In the genomic region with DNA sequence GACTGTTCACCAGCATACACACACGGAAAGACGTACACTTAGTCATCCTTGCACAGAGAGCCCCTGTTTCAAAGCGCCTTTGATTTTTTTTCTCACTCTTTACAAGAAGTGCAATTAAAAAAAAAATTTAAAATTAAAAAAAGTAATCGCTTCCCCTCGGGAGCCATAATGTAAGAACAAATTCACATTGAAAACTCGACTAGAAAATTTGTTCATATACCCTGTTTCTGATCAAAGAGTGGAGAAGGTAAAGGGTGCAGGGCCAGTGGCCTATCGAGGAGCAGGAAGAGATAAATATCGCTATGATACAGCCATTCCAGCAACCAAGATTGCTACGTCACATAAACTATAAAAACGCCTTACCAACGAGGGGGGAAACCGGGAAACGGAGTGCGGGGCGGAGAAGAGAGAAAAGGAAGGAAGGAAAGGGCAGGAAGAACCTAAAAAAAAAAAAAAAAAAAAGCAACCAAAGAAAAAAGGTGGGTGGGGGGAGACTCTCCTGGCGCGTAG, we compare ENCODE assay signal across 14 cellular contexts. TPM values are rescaled to one million over a fixed set of nuclear protein-coding genes. Genes with fewer than 3 reads are reported as not detected.
DNase-seq lines count a peak whose midpoint lies in the region; ATAC-seq, FAIRE-seq and TF ChIP-seq lines count a peak whose summit lies in the region.
"Had no signal": no experiment of that assay in that cellular context is flagged by ENCODE, and none has a peak within 500 bp of the region (broad histone marks: within the 10 kb centered on the region; RNA-seq: fewer than 3 reads in every experiment).

No MANE protein-coding gene starts in this region.

- H2BK12ac ChIP-seq in H1 (ENCODE audit: low read depth, low read length): no peak overlapping the region

- no peak for TF ChIP-seq POLR2A in H1 (IDR thresholded peaks at IDR 0.05; ENCODE audit: control extremely low read depth in 1 of 2, low read depth in 2 of 2, low read length in 2 of 2)

- 11% methylated on average over 17 of the region's 17 CpGs; no CpG with 5 or more reads in 1 of the 2 experiments for WGBS in H1 (ENCODE audit: extremely low coverage in 1 of 2, insufficient coverage in 1 of 2, insufficient read length in 1 of 2, insufficient replicate concordance in 2 of 2, low coverage in 1 of 2, low lambda C conversion rate in 2 of 2, missing lambda C conversion rate in 1 of 2), 2 experiments

- H3K27me3 Mint-ChIP-seq in WTC11 (ENCODE audit: low read depth): peaks cover 100% of the 10 kb centered on the region

- no peaks in the 10 kb centered on the region for H3K9me3 Mint-ChIP-seq in WTC11
- H3K9me3 Mint-ChIP-seq: T-helper 1 cell treated with Interleukin-12 subunit alpha and Interleukin-12 subunit beta and Interleukin-4 antibody, amounts not matched to agents 30 μg/mL and 1 μg/mL, for 36 hours had no signal

- peak overlapping the region; percentile 54 to 65; a peak in 2 of 4 replicates for H3K4me2 ChIP-seq in H1 (ENCODE audit: insufficient read depth in 1 of 2, low read depth in 2 of 2, low read length in 2 of 2)

- no peak for TF ChIP-seq EP300 in H1 (IDR thresholded peaks at IDR 0.05; ENCODE audit: borderline replicate concordance in 1 of 2, low read depth in 2 of 2, low read length in 2 of 2)

- POLR2A ChIA-PET in WTC11 (lab: Charles Lee) (no interaction called here), H1 (lab: Charles Lee; ENCODE audit: partially characterized antibody) (no interaction called here)

- CTCF ChIA-PET in WTC11 (lab: Charles Lee) (interaction anchor here (1.9 kb wide), 1 partner anchor 68 kb away, joined by 4 read pairs; no protein-coding TSS in a partner anchor), H1 (lab: Charles Lee; ENCODE audit: partially characterized antibody) (interaction anchor here (1.4 to 4.1 kb wide), 3 partner anchors 12 to 43 kb away, joined by 6 to 14 read pairs (median 13); a partner anchor contains a TSS)

- no peak overlapping the region for H3K14ac ChIP-seq in H1 (ENCODE audit: insufficient read length)

- H3K56ac ChIP-seq in H1 (replicated peaks; ENCODE audit: insufficient read length, low read depth, low read length): no peak overlapping the region

- H3K9ac ChIP-seq in H1 (replicated peaks in 1 of 4; ENCODE audit: extremely low read depth in 1 of 4, low read depth in 3 of 4, low read length in 3 of 4): no peak overlapping the region

- H3K27me3 ChIP-seq in H1 (replicated peaks in 1 of 4; ENCODE audit: control insufficient read depth in 3 of 4, extremely low read depth in 1 of 4, insufficient read depth in 3 of 4, low read length in 3 of 4) (peaks cover 97 to 100% (median 99%) of the 10 kb centered on the region in 4 experiments), thoracic aorta (replicated peaks; ENCODE audit: insufficient read depth) (no peaks in the 10 kb centered on the region)

- H4K5ac ChIP-seq in H1 (ENCODE audit: insufficient read length, low read depth, low read length): no peak overlapping the region

- H3K4me1 ChIP-seq in H1 (replicated peaks in 1 of 4; ENCODE audit: control insufficient read depth in 3 of 4, insufficient read depth in 4 of 4, low read length in 3 of 4): peaks cover 0 to 15% (median 7%) of the 10 kb centered on the region in 4 experiments; a peak in 5 of 7 replicates
- H3K4me1 ChIP-seq in mucosa of descending colon (ENCODE audit: low read depth): peaks cover 38% of the 10 kb centered on the region
- H3K4me1 ChIP-seq in thoracic aorta (ENCODE audit: control insufficient read depth in 1 of 2, low read depth in 2 of 2): peaks cover 32 to 78% of the 10 kb centered on the region in 2 donors

- H3K18ac ChIP-seq in H1 (ENCODE audit: extremely low read depth, low read length): no peak overlapping the region; the same call in 1 of the 2 replicates

- no peak overlapping the region for H2AFZ ChIP-seq in H1 (ENCODE audit: low read length)

- H4K8ac ChIP-seq in H1 (ENCODE audit: extremely low read depth, insufficient read depth, low read length): no peak overlapping the region

- no peak overlapping the region for H2AK5ac ChIP-seq in H1 (ENCODE audit: low read depth, low read length)

- no peak overlapping the region for H3K27ac ChIP-seq in H1 (ENCODE audit: low read depth, low read length)
- peak overlapping the region; percentile 87 to 96 for H3K27ac ChIP-seq in thoracic aorta

- H3K27ac Mint-ChIP-seq in WTC11: no peak overlapping the region
- H3K27ac Mint-ChIP-seq: T-helper 1 cell treated with Interleukin-12 subunit alpha and Interleukin-12 subunit beta and Interleukin-4 antibody, amounts not matched to agents 30 μg/mL and 1 μg/mL, for 36 hours had no signal

- H3K4me3 ChIP-seq in H1 (ENCODE audit: extremely low read depth in 1 of 4, insufficient read depth in 2 of 4, low read depth in 3 of 4, low read length in 4 of 4) (no peak overlapping the region), mucosa of descending colon (no peak overlapping the region), thoracic aorta (peak overlapping the region; percentile 99)

- no peak overlapping the region for H3K23ac ChIP-seq in H1 (ENCODE audit: insufficient read length)

- H3K9me3 ChIP-seq in H1 (ENCODE audit: insufficient read depth in 2 of 2, low read depth in 1 of 2, low read length in 1 of 2): no peaks in the 10 kb centered on the region
- no peaks in the 10 kb centered on the region for H3K9me3 ChIP-seq in mucosa of descending colon
- H3K9me3 ChIP-seq in thoracic aorta: no peaks in the 10 kb centered on the region

- no peak for TF ChIP-seq CTCF in WTC11 (IDR thresholded peaks at IDR 0.05)
- no peak for TF ChIP-seq CTCF in H1 (IDR thresholded peaks at IDR 0.05; ENCODE audit: control extremely low read depth in 1 of 3, insufficient read depth in 1 of 3, low read depth in 1 of 3, low read length in 3 of 3)
- no peak for TF ChIP-seq CTCF in mucosa of descending colon (IDR thresholded peaks at IDR 0.05)
- TF ChIP-seq CTCF in thoracic aorta (IDR thresholded peaks at IDR 0.05): no peak

- peak overlapping the region; percentile 43 for H3K4me3 Mint-ChIP-seq in WTC11
- H3K4me3 Mint-ChIP-seq: T-helper 1 cell treated with Interleukin-12 subunit alpha and Interleukin-12 subunit beta and Interleukin-4 antibody, amounts not matched to agents 30 μg/mL and 1 μg/mL, for 36 hours had no signal

- no peak for FAIRE-seq in H1 (lab: Jason Lieb, UNC)

- no peaks in the 10 kb centered on the region for H3K23me2 ChIP-seq in H1 (ENCODE audit: low read depth, low read length)

- H3K36me3 Mint-ChIP-seq in WTC11: no peaks in the 10 kb centered on the region; the same call in 1 of the 2 replicates

- no peak overlapping the region for H2BK15ac ChIP-seq in H1 (ENCODE audit: low read length)

- H3K79me2 ChIP-seq in H1 (ENCODE audit: control insufficient read depth in 1 of 2, insufficient read depth in 2 of 2, low read length in 2 of 2): no peaks in the 10 kb centered on the region

- no peak overlapping the region for H4K91ac ChIP-seq in H1 (replicated peaks; ENCODE audit: insufficient read length, low read length)

- H3K4me1 Mint-ChIP-seq in WTC11: peaks cover 27% of the 10 kb centered on the region

- ATAC-seq in WTC11 (no peak), mucosa of descending colon (peak; percentile 30), thoracic aorta (ENCODE audit: insufficient number of reproducible peaks, low FRiP score, low read depth) (no peak), HG03571 (IDR thresholded peaks at IDR 0.05; ENCODE audit: unreplicated experiment) (no peak)

- no peak overlapping the region for H2BK120ac ChIP-seq in H1 (replicated peaks; ENCODE audit: low read depth, low read length)

- H4K20me1 ChIP-seq in H1 (replicated peaks in 1 of 2; ENCODE audit: control insufficient read depth in 1 of 2, insufficient read depth in 2 of 2, low read length in 2 of 2): peaks cover 22 to 34% of the 10 kb centered on the region in 2 experiments

- peaks cover 0 to 8% (median 0%) of the 10 kb centered on the region in 4 experiments; a peak in 2 of 8 replicates for H3K36me3 ChIP-seq in H1 (ENCODE audit: control insufficient read depth in 2 of 4, insufficient read depth in 4 of 4, low read length in 3 of 4)
- H3K36me3 ChIP-seq in mucosa of descending colon (ENCODE audit: low read depth): no peaks in the 10 kb centered on the region
- H3K36me3 ChIP-seq in thoracic aorta: no peaks in the 10 kb centered on the region

- DNase-seq in WTC11 (ENCODE audit: low spot score) (no peak), H1 (ENCODE audit: low read depth in 1 of 2, low spot score in 2 of 2) (no peak), mucosa of descending colon (peak in 1 of 3 donors; percentile 62), thoracic aorta (ENCODE audit: low spot score) (no peak), NCI-H2029 (lab: John Stamatoyannopoulos, UW) (no peak), A172 (ENCODE audit: low spot score) (no peak), NCI-H2171 (lab: John Stamatoyannopoulos, UW) (no peak)
- DNase-seq: activated CD4-positive, alpha-beta T cell treated with anti-CD3 and anti-CD28 coated beads, Interleukin-2, amount 50 U/mL, for 48 hours; C1 segment of cervical spinal cord; hippocampal formation; OCI-M1; stimulated activated CD4-positive, alpha-beta T cell treated with anti-CD3 and anti-CD28 coated beads, Interleukin-12 subunit alpha, Interleukin-12 subunit beta, amount 100 ng/mL, for 4 hours had no signal

- H3K79me1 ChIP-seq in H1 (ENCODE audit: low read depth, low read length): no peaks in the 10 kb centered on the region

- no peak overlapping the region for H2BK5ac ChIP-seq in H1 (ENCODE audit: low read depth, low read length)

- intact Hi-C loops in mucosa of descending colon (cut with DNase I, micrococcal nuclease): no loop called here

- TF ChIP-seq RAD21 in H1 (IDR thresholded peaks at IDR 0.05 in 1 of 2, conservative IDR thresholded peaks at IDR 0.05 in 1 of 2; ENCODE audit: low read depth in 2 of 2, low read length in 2 of 2): no peak

- no peak overlapping the region for H2BK20ac ChIP-seq in H1 (ENCODE audit: low read length)

- H3K4ac ChIP-seq in H1 (replicated peaks; ENCODE audit: insufficient read length, low read depth, low read length): no peak overlapping the region

RNA-seq across cellular contexts. Expression of a gene that starts 5.0 kb away (rescaled TPM):
- total RNA-seq in WTC11 (2021): not detected in 3 replicates
- not detected in 2 replicates for total RNA-seq in H1 (2021; fragmentation: NEBNext Ultra II Directional; extraction: Animal tissue kit (Norgen Biotek cat#: 25700))
- not detected in 2 replicates for polyA plus RNA-seq in H1 (2011; rRNA removed)
- not detected for polyA plus RNA-seq in H1 (2011; cell fraction: cytosol; rRNA removed)
- not detected for polyA plus RNA-seq in H1 (2011; cell fraction: nucleus; rRNA removed)
- not detected in 4 replicates for polyA plus RNA-seq in H1 (2012, experiment 1 of 2)
- polyA plus RNA-seq in H1 (2012, experiment 2 of 2): not detected
- polyA plus RNA-seq in H1 (2013, experiment 1 of 2): not detected
- not detected for polyA plus RNA-seq in H1 (2013, experiment 2 of 2)
- polyA minus RNA-seq in H1 (2011; rRNA and poly(A)+ RNA removed): not detected in 2 replicates
- not detected for polyA minus RNA-seq in H1 (2011; cell fraction: cytosol; rRNA and poly(A)+ RNA removed)
- polyA minus RNA-seq in H1 (2011; cell fraction: nucleus; rRNA and poly(A)+ RNA removed): not detected
- 1 to 10 TPM; 3.2 to 4.3 (median 3.3) TPM for total RNA-seq in mucosa of descending colon
- total RNA-seq in thoracic aorta: 1 to 10 TPM; 3.4 to 4.6 TPM
- 0.17 TPM in 1 of 2 replicates, not detected in the other for total RNA-seq in A172 (2014; rRNA removed; shearing (Covaris generic))

RNA-seq across cellular contexts. Expression of a gene that starts 11.6 kb away (rescaled TPM):
- total RNA-seq in WTC11 (2021) (not detected in 3 replicates), mucosa of descending colon (1 to 10 TPM; 1.5 to 2.7 (median 2.1) TPM), thoracic aorta (1 to 10 TPM in 1 of 2 donors, not detected in 1; 3.1 TPM)
- total RNA-seq in H1 (2021; fragmentation: NEBNext Ultra II Directional; extraction: Animal tissue kit (Norgen Biotek cat#: 25700)): not detected in 2 replicates
- not detected in 2 replicates for polyA plus RNA-seq in H1 (2011; rRNA removed)
- polyA plus RNA-seq in H1 (2011; cell fraction: cytosol; rRNA removed): not detected
- polyA plus RNA-seq in H1 (2011; cell fraction: nucleus; rRNA removed): not detected
- polyA plus RNA-seq in H1 (2012, experiment 1 of 2): not detected in 4 replicates
- not detected for polyA plus RNA-seq in H1 (2012, experiment 2 of 2)
- polyA plus RNA-seq in H1 (2013, experiment 1 of 2): not detected
- polyA plus RNA-seq in H1 (2013, experiment 2 of 2): 0.06 TPM
- not detected in 2 replicates for polyA minus RNA-seq in H1 (2011; rRNA and poly(A)+ RNA removed)
- polyA minus RNA-seq in H1 (2011; cell fraction: cytosol; rRNA and poly(A)+ RNA removed): not detected
- polyA minus RNA-seq in H1 (2011; cell fraction: nucleus; rRNA and poly(A)+ RNA removed): not detected
- 0.34 TPM in 1 of 2 replicates, not detected in the other for total RNA-seq in A172 (2014; rRNA removed; shearing (Covaris generic))

RNA-seq across cellular contexts. Expression of a gene that starts 23.1 kb away (rescaled TPM):
- total RNA-seq in WTC11 (2021): not detected in 3 replicates
- total RNA-seq in H1 (2021; fragmentation: NEBNext Ultra II Directional; extraction: Animal tissue kit (Norgen Biotek cat#: 25700)): not detected in 2 replicates
- not detected in 2 replicates for polyA plus RNA-seq in H1 (2011; rRNA removed)
- not detected for polyA plus RNA-seq in H1 (2011; cell fraction: cytosol; rRNA removed)
- not detected for polyA plus RNA-seq in H1 (2011; cell fraction: nucleus; rRNA removed)
- not detected in 4 replicates for polyA plus RNA-seq in H1 (2012, experiment 1 of 2)
- not detected for polyA plus RNA-seq in H1 (2012, experiment 2 of 2)
- not detected for polyA plus RNA-seq in H1 (2013, experiment 1 of 2)
- polyA plus RNA-seq in H1 (2013, experiment 2 of 2): not detected
- not detected in 2 replicates for polyA minus RNA-seq in H1 (2011; rRNA and poly(A)+ RNA removed)
- polyA minus RNA-seq in H1 (2011; cell fraction: cytosol; rRNA and poly(A)+ RNA removed): not detected
- not detected for polyA minus RNA-seq in H1 (2011; cell fraction: nucleus; rRNA and poly(A)+ RNA removed)
- total RNA-seq in mucosa of descending colon: 1 to 10 TPM; 5.9 to 9.5 (median 8.3) TPM
- total RNA-seq in thoracic aorta: 1 to 10 TPM; 3.7 to 6.1 TPM
- 2.0 and 3.4 TPM in 2 replicates for total RNA-seq in A172 (2014; rRNA removed; shearing (Covaris generic))

RNA-seq across cellular contexts. Expression of a gene that starts 36.0 kb away (rescaled TPM):
- total RNA-seq in WTC11 (2021) (0.14 TPM in 1 of 3 replicates, not detected in the others), mucosa of descending colon (10 to 100 TPM; 16.1 to 26.6 (median 23.8) TPM), thoracic aorta (1 to 10 TPM in 1 of 2 donors, under 1 TPM in 1; 0.35 to 1.2 TPM)
- total RNA-seq in H1 (2021; fragmentation: NEBNext Ultra II Directional; extraction: Animal tissue kit (Norgen Biotek cat#: 25700)): not detected in 2 replicates
- not detected in 2 replicates for polyA plus RNA-seq in H1 (2011; rRNA removed)
- polyA plus RNA-seq in H1 (2011; cell fraction: cytosol; rRNA removed): not detected
- polyA plus RNA-seq in H1 (2011; cell fraction: nucleus; rRNA removed): not detected
- not detected in 4 replicates for polyA plus RNA-seq in H1 (2012, experiment 1 of 2)
- polyA plus RNA-seq in H1 (2012, experiment 2 of 2): not detected
- not detected for polyA plus RNA-seq in H1 (2013, experiment 1 of 2)
- not detected for polyA plus RNA-seq in H1 (2013, experiment 2 of 2)
- polyA minus RNA-seq in H1 (2011; rRNA and poly(A)+ RNA removed): not detected in 2 replicates
- not detected for polyA minus RNA-seq in H1 (2011; cell fraction: cytosol; rRNA and poly(A)+ RNA removed)
- not detected for polyA minus RNA-seq in H1 (2011; cell fraction: nucleus; rRNA and poly(A)+ RNA removed)
- 0.98 and 1.9 TPM in 2 replicates for total RNA-seq in A172 (2014; rRNA removed; shearing (Covaris generic))

RNA-seq across cellular contexts. Expression of a gene that starts 40.1 kb away (rescaled TPM):
- not detected in 3 replicates for total RNA-seq in WTC11 (2021)
- total RNA-seq in H1 (2021; fragmentation: NEBNext Ultra II Directional; extraction: Animal tissue kit (Norgen Biotek cat#: 25700)): not detected in 2 replicates
- not detected in 2 replicates for polyA plus RNA-seq in H1 (2011; rRNA removed)
- not detected for polyA plus RNA-seq in H1 (2011; cell fraction: cytosol; rRNA removed)
- polyA plus RNA-seq in H1 (2011; cell fraction: nucleus; rRNA removed): not detected
- polyA plus RNA-seq in H1 (2012, experiment 1 of 2): not detected in 4 replicates
- polyA plus RNA-seq in H1 (2012, experiment 2 of 2): not detected
- not detected for polyA plus RNA-seq in H1 (2013, experiment 1 of 2)
- polyA plus RNA-seq in H1 (2013, experiment 2 of 2): not detected
- not detected in 2 replicates for polyA minus RNA-seq in H1 (2011; rRNA and poly(A)+ RNA removed)
- polyA minus RNA-seq in H1 (2011; cell fraction: cytosol; rRNA and poly(A)+ RNA removed): not detected
- polyA minus RNA-seq in H1 (2011; cell fraction: nucleus; rRNA and poly(A)+ RNA removed): not detected
- 10 to 100 TPM; 20.2 to 39.5 (median 20.5) TPM for total RNA-seq in mucosa of descending colon
- total RNA-seq in thoracic aorta: not detected
- 0.48 TPM in 1 of 2 replicates, not detected in the other for total RNA-seq in A172 (2014; rRNA removed; shearing (Covaris generic))
